22 cellular contexts compared by ENCODE assay signal in genomic region chr1:23420778-23421177, GRCh38. TPM values are rescaled to one million over a fixed set of nuclear protein-coding genes. Genes with fewer than 3 reads are reported as not detected.
DNase-seq lines count a peak whose midpoint lies in the region; ATAC-seq, FAIRE-seq and TF ChIP-seq lines count a peak whose summit lies in the region.
"Had no signal": no experiment of that assay in that cellular context is flagged by ENCODE, and none has a peak within 500 bp of the region (broad histone marks: within the 10 kb centered on the region; RNA-seq: fewer than 3 reads in every experiment).

No MANE protein-coding gene starts in this region.

- dilution Hi-C loops in IMR-90 (cut with HindIII; ENCODE audit: low sequenced_read_pairs, unreplicated experiment): loop anchor here (10.0 kb wide), 1 partner anchor 86 kb away; no protein-coding TSS in a partner anchor

- CTCF ChIA-PET in IMR-90 (lab: Yijun Ruan, JAX): no interaction called here

- H4K8ac ChIP-seq in IMR-90 (ENCODE audit: low read depth in 2 of 2, low read length in 2 of 2): no peak overlapping the region
- H4K8ac ChIP-seq in mesenchymal stem cell (ENCODE audit: low read length): no peak overlapping the region

- H3K14ac ChIP-seq in IMR-90 (replicated peaks; ENCODE audit: low read depth, low read length): 0 out of 2 replicates have a peak overlapping the region, but pooled peaks have one; percentile 21
- no peak overlapping the region for H3K14ac ChIP-seq in mesenchymal stem cell (ENCODE audit: low read length in 2 of 2)

- H2AK9ac ChIP-seq in IMR-90 (replicated peaks; ENCODE audit: low read depth, low read length, poor library complexity): peak overlapping the region; percentile 43

- H3K18ac ChIP-seq in IMR-90 (ENCODE audit: low read depth, low read length): no peak overlapping the region
- H3K18ac ChIP-seq in mesenchymal stem cell (ENCODE audit: low read depth in 1 of 2, low read length in 2 of 2): no peak overlapping the region

- H3K9me1 ChIP-seq in IMR-90 (ENCODE audit: insufficient read depth, low read length): peaks cover 22% of the 10 kb centered on the region

- FAIRE-seq in urothelium cell line (lab: Jason Lieb, UNC): no peak
- FAIRE-seq: G401.6, GM12892 had no signal

- H2BK12ac ChIP-seq in mesenchymal stem cell (ENCODE audit: low read length in 2 of 2): peak overlapping the region in 1 of 2 experiments; percentile 21

- POLR2A ChIA-PET in IMR-90 (lab: Charles Lee; ENCODE audit: unreplicated experiment): no interaction called here

- H3K9ac ChIP-seq in IMR-90 (ENCODE audit: low read depth, low read length) (no peak overlapping the region), mesenchymal stem cell (ENCODE audit: low read length) (no peak overlapping the region), skeletal muscle tissue (ENCODE audit: low read depth in 1 of 3, low read length in 3 of 3) (peak overlapping the region in 1 of 3 donors; percentile 45)
- H3K9ac ChIP-seq: BLaER1 had no signal

- no peak overlapping the region for H3K4ac ChIP-seq in IMR-90 (ENCODE audit: low read depth, low read length)
- no peak overlapping the region for H3K4ac ChIP-seq in mesenchymal stem cell (ENCODE audit: low read depth in 1 of 2, low read length in 2 of 2)

- H3K79me1 ChIP-seq in IMR-90 (ENCODE audit: low read depth in 1 of 2, low read length in 2 of 2) (peaks cover 0 to 11% of the 10 kb centered on the region in 2 experiments; a peak in 2 of 4 replicates), mesenchymal stem cell (replicated peaks; ENCODE audit: low read length, poor library complexity, severe bottlenecking) (peaks cover 2% of the 10 kb centered on the region)

- H2BK120ac ChIP-seq in IMR-90 (ENCODE audit: low read depth, low read length): no peak overlapping the region
- no peak overlapping the region for H2BK120ac ChIP-seq in mesenchymal stem cell (ENCODE audit: low read depth, low read length)

- DNase-seq in IMR-90 (no peak), body of pancreas (peak in 1 of 4 donors; percentile 31), mesenchymal stem cell (no peak), NCI-H1048 (lab: John Stamatoyannopoulos, UW) (no peak), urothelium cell line (ENCODE audit: low spot score) (no peak), C1 segment of cervical spinal cord (lab: John Stamatoyannopoulos, UW) (no peak)
- DNase-seq: Calu3; DMS153; NCI-H1105 treated with DMSO at 0.1 percent for 48 hours; NCI-H2029 treated with DMSO at 0.1 percent for 48 hours; NCI-H2171; NCI-H345; NCI-H524; NCI-H774; NK-92 treated with Interleukin-12 subunit alpha and Interleukin-12 subunit beta, amount 100 ng/mL, for 24 hours had no signal

- no peak overlapping the region for H3K4me2 ChIP-seq in IMR-90 (ENCODE audit: low read depth, low read length)
- H3K4me2 ChIP-seq in mesenchymal stem cell (ENCODE audit: low read length, poor library complexity, severe bottlenecking): no peak overlapping the region
- H3K4me2 ChIP-seq: BLaER1, GM23338 had no signal

- H3K4me3 ChIP-seq in IMR-90 (ENCODE audit: insufficient read depth, low read depth, low read length) (no peak overlapping the region), body of pancreas (no peak overlapping the region), mesenchymal stem cell (ENCODE audit: insufficient read depth in 1 of 2, low read depth in 1 of 2, low read length in 2 of 2) (no peak overlapping the region), skeletal muscle tissue (ENCODE audit: low read length in 3 of 3) (peak overlapping the region in 2 of 3 donors; percentile 16 to 35)
- H3K4me3 ChIP-seq: BLaER1, GM23338, HAP-1 had no signal

- H2AK5ac ChIP-seq in IMR-90 (ENCODE audit: low read depth, low read length) (peak overlapping the region; percentile 64), mesenchymal stem cell (ENCODE audit: low read length, severe bottlenecking) (no peak overlapping the region)

- H3K27ac ChIP-seq in IMR-90 (ENCODE audit: insufficient read depth, low read length) (no peak overlapping the region), body of pancreas (peak overlapping the region; percentile 89 to 97 (median 96)), mesenchymal stem cell (ENCODE audit: low read length, poor library complexity, severe bottlenecking) (no peak overlapping the region), skeletal muscle tissue (ENCODE audit: low read depth, low read length) (peak overlapping the region; percentile 3)
- H3K27ac ChIP-seq: BLaER1, RWPE1 had no signal

- H2BK20ac ChIP-seq in IMR-90 (ENCODE audit: low read depth, low read length): no peak overlapping the region

- WGBS in IMR-90 (ENCODE audit: extremely low coverage in 2 of 2, insufficient read length in 1 of 2), 2 experiments: 100% methylated on average over 1 of the region's 3 CpGs; no CpG with 5 or more reads in 1 of the 2 experiments
- 54 to 67% methylated on average over 3 of the region's 3 CpGs for WGBS in body of pancreas, 2 donors
- WGBS in mesenchymal stem cell: 100% methylated on average over 2 of the region's 3 CpGs

- H3K36me3 ChIP-seq in IMR-90 (ENCODE audit: control insufficient read depth, insufficient read depth, low read length): no peaks in the 10 kb centered on the region
- H3K36me3 ChIP-seq in body of pancreas (replicated peaks in 1 of 2; ENCODE audit: insufficient read depth in 1 of 2, low read depth in 2 of 2): no peaks in the 10 kb centered on the region
- peaks cover 0 to 15% of the 10 kb centered on the region in 2 experiments for H3K36me3 ChIP-seq in mesenchymal stem cell (ENCODE audit: control insufficient read depth in 1 of 2, insufficient read depth in 2 of 2, low read depth in 1 of 2, low read length in 2 of 2)
- peaks cover 11 to 24% (median 11%) of the 10 kb centered on the region in 3 donors for H3K36me3 ChIP-seq in skeletal muscle tissue (ENCODE audit: control insufficient read depth in 3 of 3, insufficient read depth in 3 of 3, low read length in 3 of 3)
- H3K36me3 ChIP-seq: BLaER1, HAP-1 had no signal

- no peaks in the 10 kb centered on the region; the same call in 1 of the 2 replicates for H4K20me1 ChIP-seq in IMR-90 (ENCODE audit: insufficient read depth, low read length)
- H4K20me1 ChIP-seq: BLaER1 had no signal

- H2BK15ac ChIP-seq in IMR-90 (ENCODE audit: low read depth, low read length): no peak overlapping the region; the same call in 2 of the 3 replicates
- peak overlapping the region; percentile 21 for H2BK15ac ChIP-seq in mesenchymal stem cell (ENCODE audit: low read depth, poor library complexity, severe bottlenecking)

- in situ Hi-C loops in IMR-90 (cut with MboI; ENCODE audit: low sequenced_read_pairs): no loop called here

- intact Hi-C loops in IMR-90 (cut with micrococcal nuclease): loop anchor here (5.0 kb wide), 1 partner anchor 117 kb away; no protein-coding TSS in a partner anchor
- intact Hi-C loops in body of pancreas (cut with DNase I): no loop called here

- H3K23ac ChIP-seq in IMR-90 (ENCODE audit: low read depth, low read length): no peak overlapping the region
- H3K23ac ChIP-seq in mesenchymal stem cell (ENCODE audit: low read length in 2 of 2): no peak overlapping the region

- no peak for TF ChIP-seq RAD21 in IMR-90 (IDR thresholded peaks at IDR 0.05; ENCODE audit: low read length)

- TF ChIP-seq CTCF in IMR-90 (conservative IDR thresholded peaks at IDR 0.05; ENCODE audit: low read depth, low read length) (no peak), body of pancreas (IDR thresholded peaks at IDR 0.05) (no peak)

- no peak overlapping the region for H4K5ac ChIP-seq in IMR-90 (ENCODE audit: low read depth, low read length)

- H3K27me3 ChIP-seq in IMR-90 (ENCODE audit: control insufficient read depth, insufficient read depth, low read length) (no peaks in the 10 kb centered on the region), body of pancreas (no peaks in the 10 kb centered on the region), mesenchymal stem cell (ENCODE audit: control insufficient read depth in 1 of 2, insufficient read depth in 1 of 2, low read length in 2 of 2) (no peaks in the 10 kb centered on the region), skeletal muscle tissue (ENCODE audit: control insufficient read depth in 3 of 3, insufficient read depth in 3 of 3, low read length in 3 of 3) (no peaks in the 10 kb centered on the region)

- H2AFZ ChIP-seq in IMR-90 (replicated peaks; ENCODE audit: low read length, poor library complexity): no peak overlapping the region
- no peak overlapping the region for H2AFZ ChIP-seq in mesenchymal stem cell (ENCODE audit: low read depth, low read length)
- H2AFZ ChIP-seq: GM23338 had no signal

- TF ChIP-seq POLR2A in IMR-90 (IDR thresholded peaks at IDR 0.05; ENCODE audit: low read depth, low read length): no peak
- no peak for TF ChIP-seq POLR2A in body of pancreas (IDR thresholded peaks at IDR 0.05)

- H4K91ac ChIP-seq in IMR-90 (ENCODE audit: insufficient read depth, low read depth, low read length): no peak overlapping the region
- H4K91ac ChIP-seq in mesenchymal stem cell (ENCODE audit: low read length): no peak overlapping the region

- H2BK5ac ChIP-seq in IMR-90 (ENCODE audit: low read depth, low read length, poor library complexity, severe bottlenecking) (no peak overlapping the region), mesenchymal stem cell (ENCODE audit: low read depth, low read length, poor library complexity, severe bottlenecking) (no peak overlapping the region)

- ATAC-seq in IMR-90 (ENCODE audit: low read depth) (no peak), body of pancreas (no peak)
- ATAC-seq: GM23338 had no signal

- BruUV-seq in IMR-90 (replicated peaks; lab: Mats Ljungman, UMichigan): no TSS peak

- H3K56ac ChIP-seq in IMR-90 (ENCODE audit: extremely low read depth, insufficient read depth, low read length): no peak overlapping the region

- no peaks in the 10 kb centered on the region for H3K9me3 ChIP-seq in IMR-90 (ENCODE audit: control insufficient read depth, insufficient read depth, low read length)
- H3K9me3 ChIP-seq in body of pancreas: no peaks in the 10 kb centered on the region
- no peaks in the 10 kb centered on the region for H3K9me3 ChIP-seq in mesenchymal stem cell (ENCODE audit: control insufficient read depth, low read length)
- no peaks in the 10 kb centered on the region for H3K9me3 ChIP-seq in skeletal muscle tissue (ENCODE audit: control insufficient read depth in 3 of 3, low read length in 3 of 3)
- H3K9me3 ChIP-seq: BLaER1, HAP-1 had no signal

- H3K4me1 ChIP-seq in IMR-90 (ENCODE audit: control insufficient read depth, insufficient read depth, low read length): peaks cover 16% of the 10 kb centered on the region
- peaks cover 83% of the 10 kb centered on the region for H3K4me1 ChIP-seq in body of pancreas
- peaks cover 32% of the 10 kb centered on the region for H3K4me1 ChIP-seq in mesenchymal stem cell (ENCODE audit: control insufficient read depth, insufficient read depth, low read depth, low read length)
- peaks cover 44 to 76% (median 56%) of the 10 kb centered on the region in 3 donors for H3K4me1 ChIP-seq in skeletal muscle tissue (ENCODE audit: control insufficient read depth in 3 of 3, insufficient read depth in 3 of 3, low read length in 3 of 3)
- H3K4me1 ChIP-seq: HAP-1 had no signal

RNA-seq across cellular contexts. Expression of gene TCEA3, which starts 3.8 kb away (rescaled TPM):
- total RNA-seq in IMR-90 (2012; rRNA removed): 3.0 and 3.3 TPM in 2 replicates
- 5.4 and 6.3 TPM in 2 replicates for polyA plus RNA-seq in IMR-90 (2012; rRNA removed)
- 3.4 and 5.3 TPM in 2 replicates for polyA plus RNA-seq in IMR-90 (2012; cell fraction: cytosol; rRNA removed)
- polyA plus RNA-seq in IMR-90 (2012; cell fraction: nucleus; rRNA removed; ENCODE audit: low replicate concordance): 6.6 and 11.2 TPM in 2 replicates
- total RNA-seq in body of pancreas: 100 to 1,000 TPM; 110 to 140 TPM
- 27.4 TPM for polyA plus RNA-seq in mesenchymal stem cell (2013, experiment 1 of 2)
- 25.9 TPM for polyA plus RNA-seq in mesenchymal stem cell (2013, experiment 2 of 2)
- 314 TPM for total RNA-seq in skeletal muscle tissue
- total RNA-seq: GM23338 had no signal
- polyA plus RNA-seq: GM23338 had no signal

RNA-seq across cellular contexts. Expression of gene ZNF436, which starts 51.1 kb away (rescaled TPM):
- total RNA-seq in IMR-90 (2012; rRNA removed) (14.3 and 15.8 TPM in 2 replicates), body of pancreas (10 to 100 TPM in 1 of 2 donors, 1 to 10 TPM in 1; 8.6 to 18.5 TPM), skeletal muscle tissue (67.3 TPM)
- polyA plus RNA-seq in IMR-90 (2012; rRNA removed): 3.7 and 5.3 TPM in 2 replicates
- polyA plus RNA-seq in IMR-90 (2012; cell fraction: cytosol; rRNA removed): 1.0 and 1.7 TPM in 2 replicates
- polyA plus RNA-seq in IMR-90 (2012; cell fraction: nucleus; rRNA removed; ENCODE audit: low replicate concordance): 1.1 and 6.8 TPM in 2 replicates
- polyA plus RNA-seq in mesenchymal stem cell (2013, experiment 1 of 2): 10.9 TPM
- 10.8 TPM for polyA plus RNA-seq in mesenchymal stem cell (2013, experiment 2 of 2)

Comparison
In these comparisons a context has a peak if more than half of its experiments do, and no peak if none do; other contexts are left out.
1. H3K27ac ChIP-seq: peak in body of pancreas (4 of 4) and skeletal muscle tissue (single experiment); none in IMR-90 (single experiment) and mesenchymal stem cell (single experiment).
2. H3K4me3 ChIP-seq: peak in skeletal muscle tissue (2 of 3); none in IMR-90 (single experiment), body of pancreas (0 of 2) and mesenchymal stem cell (0 of 2).
3. RNA of gene TCEA3, which starts 3.8 kb away (total RNA-seq): 314 TPM in skeletal muscle tissue (single experiment) and 110 to 140 TPM in body of pancreas; 3.0 to 3.3 TPM in IMR-90; every median in the first group is over 10 times any median in the second.